8 cellular contexts compared by ENCODE assay signal in genomic region chr4:119626420-119626819, GRCh38. TPM values are rescaled to one million over a fixed set of nuclear protein-coding genes. Genes with fewer than 3 reads are reported as not detected.
A peak's percentile ranks its signal among the peaks of the same experiment; 100 is the strongest.
DNase-seq lines count a peak whose midpoint lies in the region; ATAC-seq and TF ChIP-seq lines count a peak whose summit lies in the region.

No MANE protein-coding gene starts in this region.

- no peaks in the 10 kb centered on the region for H3K36me3 Mint-ChIP-seq in naive thymus-derived CD8-positive, alpha-beta T cell

- peak overlapping the region; percentile 77 to 93 (median 87) for H3K4me3 Mint-ChIP-seq in naive thymus-derived CD8-positive, alpha-beta T cell

- H3K4me1 ChIP-seq in ACC112 (ENCODE audit: control insufficient read depth, insufficient read depth, low read length, unreplicated experiment) (peaks cover 16% of the 10 kb centered on the region), Karpas-422 (ENCODE audit: low read length) (peaks cover 15% of the 10 kb centered on the region)
- peaks cover 15% of the 10 kb centered on the region for H3K4me1 ChIP-seq in effector memory CD4-positive, alpha-beta T cell (ENCODE audit: control insufficient read depth, insufficient read depth, low read length, poor library complexity, severe bottlenecking)

- POLR2A ChIA-PET in naive thymus-derived CD8-positive, alpha-beta T cell (lab: Charles Lee) = interaction anchor here (1.5 kb wide), 1 partner anchor 313 kb away, joined by 3 read pairs; no protein-coding TSS in a partner anchor

- H3K27me3 Mint-ChIP-seq in naive thymus-derived CD8-positive, alpha-beta T cell = peaks cover 0 to 17% (median 5%) of the 10 kb centered on the region in 5 donors

- H3K9me3 Mint-ChIP-seq in naive thymus-derived CD8-positive, alpha-beta T cell = no peaks in the 10 kb centered on the region

- H3K79me2 ChIP-seq in ACC112 (ENCODE audit: control insufficient read depth, insufficient read depth, low read length, unreplicated experiment) (no peaks in the 10 kb centered on the region), Karpas-422 (ENCODE audit: low read length) (no peaks in the 10 kb centered on the region)

- H3K4me2 ChIP-seq in Karpas-422 (ENCODE audit: low read depth, low read length, poor library complexity, severe bottlenecking) = peak overlapping the region; percentile 71

- H3K27me3 ChIP-seq in ACC112 (ENCODE audit: insufficient read depth, low read length) (no peaks in the 10 kb centered on the region), Karpas-422 (ENCODE audit: low read length) (no peaks in the 10 kb centered on the region), WERI-Rb-1 (ENCODE audit: insufficient read depth, low read depth, severe bottlenecking) (no peaks in the 10 kb centered on the region)
- H3K27me3 ChIP-seq in effector memory CD4-positive, alpha-beta T cell (replicated peaks; ENCODE audit: control insufficient read depth, insufficient read depth, low read length, poor library complexity, severe bottlenecking) = no peaks in the 10 kb centered on the region

- peaks cover 17 to 28% (median 22%) of the 10 kb centered on the region in 4 donors for H3K4me1 Mint-ChIP-seq in naive thymus-derived CD8-positive, alpha-beta T cell

- H3K9me3 ChIP-seq in Karpas-422 (ENCODE audit: low read length) = no peaks in the 10 kb centered on the region
- H3K9me3 ChIP-seq in effector memory CD4-positive, alpha-beta T cell (ENCODE audit: control insufficient read depth, low read length) = no peaks in the 10 kb centered on the region
- no peaks in the 10 kb centered on the region for H3K9me3 ChIP-seq in WERI-Rb-1 (ENCODE audit: severe bottlenecking)

- peak overlapping the region; percentile 100 for H2AFZ ChIP-seq in ACC112 (ENCODE audit: low read length, unreplicated experiment)
- H2AFZ ChIP-seq in Karpas-422 (ENCODE audit: low read length) = no peak overlapping the region

- no peaks in the 10 kb centered on the region for H4K20me1 ChIP-seq in Karpas-422 (ENCODE audit: insufficient read depth, low read depth, low read length)

- no peaks in the 10 kb centered on the region for H3K9me2 ChIP-seq in Karpas-422 (replicated peaks; ENCODE audit: insufficient read depth, low read length)

- H3K27ac ChIP-seq in ACC112 (ENCODE audit: low read depth, low read length) (no peak overlapping the region), Karpas-422 (ENCODE audit: low read length) (no peak overlapping the region), WERI-Rb-1 (no peak overlapping the region)
- no peak overlapping the region for H3K27ac ChIP-seq in effector memory CD4-positive, alpha-beta T cell (ENCODE audit: insufficient read depth, low read length, poor library complexity, severe bottlenecking)

- no peak for TF ChIP-seq CTCF in WERI-Rb-1 (IDR thresholded peaks at IDR 0.05; ENCODE audit: low read depth, low read length)

- H3K4me3 ChIP-seq in ACC112 (ENCODE audit: low read depth, low read length) (peak overlapping the region; percentile 97), Karpas-422 (ENCODE audit: low read length) (0 out of 2 replicates have a peak overlapping the region, but pooled peaks have one; percentile 49), WERI-Rb-1 (ENCODE audit: low read depth, low read length) (no peak overlapping the region)
- peak overlapping the region; percentile 77 for H3K4me3 ChIP-seq in effector memory CD4-positive, alpha-beta T cell (ENCODE audit: insufficient read depth, low read depth, low read length, poor library complexity, severe bottlenecking)

- peak overlapping the region in 2 of 10 donors; percentile 29 to 91 for H3K27ac Mint-ChIP-seq in naive thymus-derived CD8-positive, alpha-beta T cell

- H3K9ac ChIP-seq in Karpas-422 (ENCODE audit: low read length) = no peak overlapping the region

- H3K36me3 ChIP-seq in ACC112 (ENCODE audit: insufficient read depth, low read length) (no peaks in the 10 kb centered on the region), Karpas-422 (ENCODE audit: insufficient read depth, low read length) (no peaks in the 10 kb centered on the region), WERI-Rb-1 (no peaks in the 10 kb centered on the region)
- H3K36me3 ChIP-seq in effector memory CD4-positive, alpha-beta T cell (ENCODE audit: control insufficient read depth, insufficient read depth, low read length) = no peaks in the 10 kb centered on the region

- DNase-seq in Karpas-422 (no peak), WERI-Rb-1 (no peak), cerebellar cortex (ENCODE audit: low spot score) (no peak), iPS-NIHi7 (ENCODE audit: extremely low spot score) (no peak), left lobe of liver (ENCODE audit: low spot score) (no peak)
- DNase-seq in effector memory CD4-positive, alpha-beta T cell = no peak
- no peak for DNase-seq in naive thymus-derived CD8-positive, alpha-beta T cell

- no peak for ATAC-seq in naive thymus-derived CD8-positive, alpha-beta T cell
- ATAC-seq in left lobe of liver = no peak

RNA-seq across cellular contexts. Expression of gene PDE5A, which starts 2.2 kb away (rescaled TPM):
- 0.07 and 0.30 TPM in 2 replicates for total RNA-seq in Karpas-422 (2014; rRNA removed; shearing (Covaris generic); ENCODE audit: low replicate concordance)
- 1 to 10 TPM; 1.2 to 1.3 TPM for total RNA-seq in naive thymus-derived CD8-positive, alpha-beta T cell
- polyA plus RNA-seq in naive thymus-derived CD8-positive, alpha-beta T cell = 1 to 10 TPM; 1.0 to 1.1 (median 1.1) TPM
- 0.53 TPM for total RNA-seq in left lobe of liver
